In the genomic region with DNA sequence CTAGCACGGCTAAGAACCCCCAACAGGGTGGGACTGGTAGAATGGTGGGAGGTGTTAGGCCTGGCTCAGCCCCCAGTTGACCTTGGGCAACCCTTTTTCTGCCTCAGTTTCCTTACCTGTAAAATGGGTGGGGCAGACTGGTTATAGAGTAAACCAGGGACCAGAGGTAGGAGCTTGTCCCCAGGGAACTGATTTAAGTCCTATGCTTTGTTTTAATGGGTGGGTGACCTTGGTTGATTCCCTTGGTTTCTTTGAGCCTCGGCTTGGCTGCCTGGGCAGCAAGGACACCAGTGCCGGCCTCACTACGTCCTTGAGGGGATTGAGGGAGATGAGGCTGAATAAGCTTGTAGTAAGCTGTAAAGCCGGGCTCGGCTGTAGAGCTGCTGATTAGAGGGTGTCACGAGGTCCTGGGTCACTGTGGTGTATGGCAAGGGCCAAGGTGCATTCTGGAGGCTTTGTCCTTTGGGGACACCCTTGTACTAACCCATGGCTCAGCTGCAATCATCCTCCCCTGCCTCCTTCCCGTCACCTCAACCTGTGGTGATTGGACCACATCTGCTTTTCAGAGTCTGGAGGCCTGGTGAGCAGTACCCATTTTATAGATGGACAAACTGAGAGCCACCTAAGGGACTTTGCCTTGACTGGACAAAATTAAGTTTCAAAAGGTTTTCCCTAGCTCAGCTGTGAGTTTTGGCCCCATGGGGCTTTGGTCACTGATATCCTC, we compare ENCODE assay signal across 1 cellular context.
TF ChIP-seq lines count a peak whose summit lies in the region.

No MANE protein-coding gene starts in this region.

TF ChIP-seq in K562, 482 proteins besides CTCF, POLR2A, EP300 and RAD21 (continued from another document and continues in another):
- TF ChIP-seq ZBTB1 (CRISPR knock-in tag; IDR thresholded peaks at IDR 0.05; ENCODE audit: borderline replicate concordance, low read depth), result peak; percentile 19; the same call in 1 of the 2 replicates
- TF ChIP-seq, protein P1, sequence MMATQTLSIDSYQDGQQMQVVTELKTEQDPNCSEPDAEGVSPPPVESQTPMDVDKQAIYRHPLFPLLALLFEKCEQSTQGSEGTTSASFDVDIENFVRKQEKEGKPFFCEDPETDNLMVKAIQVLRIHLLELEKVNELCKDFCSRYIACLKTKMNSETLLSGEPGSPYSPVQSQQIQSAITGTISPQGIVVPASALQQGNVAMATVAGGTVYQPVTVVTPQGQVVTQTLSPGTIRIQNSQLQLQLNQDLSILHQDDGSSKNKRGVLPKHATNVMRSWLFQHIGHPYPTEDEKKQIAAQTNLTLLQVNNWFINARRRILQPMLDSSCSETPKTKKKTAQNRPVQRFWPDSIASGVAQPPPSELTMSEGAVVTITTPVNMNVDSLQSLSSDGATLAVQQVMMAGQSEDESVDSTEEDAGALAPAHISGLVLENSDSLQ (IDR thresholded peaks at IDR 0.05), result no peak
- no peak for TF ChIP-seq BCL6 (CRISPR knock-in tag; IDR thresholded peaks at IDR 0.05)
- no peak for TF ChIP-seq ZNF217 (CRISPR knock-in tag; IDR thresholded peaks at IDR 0.05)
- TF ChIP-seq SMARCA4 (IDR thresholded peaks at IDR 0.05), result no peak
- no peak for TF ChIP-seq MEIS2 (IDR thresholded peaks at IDR 0.05; ENCODE audit: partially characterized antibody)
- 0 out of 2 replicates have a peak, but pooled peaks have one; percentile 5 for TF ChIP-seq FOXJ2 (tag; IDR thresholded peaks at IDR 0.05)
- TF ChIP-seq, protein P2, sequence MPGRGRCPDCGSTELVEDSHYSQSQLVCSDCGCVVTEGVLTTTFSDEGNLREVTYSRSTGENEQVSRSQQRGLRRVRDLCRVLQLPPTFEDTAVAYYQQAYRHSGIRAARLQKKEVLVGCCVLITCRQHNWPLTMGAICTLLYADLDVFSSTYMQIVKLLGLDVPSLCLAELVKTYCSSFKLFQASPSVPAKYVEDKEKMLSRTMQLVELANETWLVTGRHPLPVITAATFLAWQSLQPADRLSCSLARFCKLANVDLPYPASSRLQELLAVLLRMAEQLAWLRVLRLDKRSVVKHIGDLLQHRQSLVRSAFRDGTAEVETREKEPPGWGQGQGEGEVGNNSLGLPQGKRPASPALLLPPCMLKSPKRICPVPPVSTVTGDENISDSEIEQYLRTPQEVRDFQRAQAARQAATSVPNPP (IDR thresholded peaks at IDR 0.05; ENCODE audit: borderline replicate concordance, insufficient read depth, insufficient read length), result no peak
- TF ChIP-seq, protein P3, sequence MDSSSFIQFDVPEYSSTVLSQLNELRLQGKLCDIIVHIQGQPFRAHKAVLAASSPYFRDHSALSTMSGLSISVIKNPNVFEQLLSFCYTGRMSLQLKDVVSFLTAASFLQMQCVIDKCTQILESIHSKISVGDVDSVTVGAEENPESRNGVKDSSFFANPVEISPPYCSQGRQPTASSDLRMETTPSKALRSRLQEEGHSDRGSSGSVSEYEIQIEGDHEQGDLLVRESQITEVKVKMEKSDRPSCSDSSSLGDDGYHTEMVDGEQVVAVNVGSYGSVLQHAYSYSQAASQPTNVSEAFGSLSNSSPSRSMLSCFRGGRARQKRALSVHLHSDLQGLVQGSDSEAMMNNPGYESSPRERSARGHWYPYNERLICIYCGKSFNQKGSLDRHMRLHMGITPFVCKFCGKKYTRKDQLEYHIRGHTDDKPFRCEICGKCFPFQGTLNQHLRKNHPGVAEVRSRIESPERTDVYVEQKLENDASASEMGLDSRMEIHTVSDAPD (CRISPR knock-in tag; IDR thresholded peaks at IDR 0.05), result peak; percentile 72; the same call in 1 of the 2 replicates
- no peak for TF ChIP-seq FOSL1 (tag; conservative IDR thresholded peaks at IDR 0.05)
- TF ChIP-seq CXXC5 (CRISPR knock-in tag; IDR thresholded peaks at IDR 0.05), result no peak; the same call in 1 of the 2 replicates
- TF ChIP-seq RHOXF2B (CRISPR knock-in tag; conservative IDR thresholded peaks at IDR 0.05), result no peak
- TF ChIP-seq, protein P4, sequence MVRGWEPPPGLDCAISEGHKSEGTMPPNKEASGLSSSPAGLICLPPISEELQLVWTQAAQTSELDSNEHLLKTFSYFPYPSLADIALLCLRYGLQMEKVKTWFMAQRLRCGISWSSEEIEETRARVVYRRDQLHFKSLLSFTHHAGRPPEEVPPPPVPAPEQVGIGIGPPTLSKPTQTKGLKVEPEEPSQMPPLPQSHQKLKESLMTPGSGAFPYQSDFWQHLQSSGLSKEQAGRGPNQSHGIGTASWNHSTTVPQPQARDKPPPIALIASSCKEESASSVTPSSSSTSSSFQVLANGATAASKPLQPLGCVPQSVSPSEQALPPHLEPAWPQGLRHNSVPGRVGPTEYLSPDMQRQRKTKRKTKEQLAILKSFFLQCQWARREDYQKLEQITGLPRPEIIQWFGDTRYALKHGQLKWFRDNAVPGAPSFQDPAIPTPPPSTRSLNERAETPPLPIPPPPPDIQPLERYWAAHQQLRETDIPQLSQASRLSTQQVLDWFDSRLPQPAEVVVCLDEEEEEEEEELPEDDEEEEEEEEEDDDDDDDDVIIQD (CRISPR knock-in tag; IDR thresholded peaks at IDR 0.05), result no peak
- TF ChIP-seq, protein P5, sequence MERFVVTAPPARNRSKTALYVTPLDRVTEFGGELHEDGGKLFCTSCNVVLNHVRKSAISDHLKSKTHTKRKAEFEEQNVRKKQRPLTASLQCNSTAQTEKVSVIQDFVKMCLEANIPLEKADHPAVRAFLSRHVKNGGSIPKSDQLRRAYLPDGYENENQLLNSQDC (CRISPR knock-in tag; IDR thresholded peaks at IDR 0.05), result no peak
- TF ChIP-seq SRSF7 (optimal IDR thresholded peaks at IDR 0.05; ENCODE audit: low read depth, low read length), result no peak
- TF ChIP-seq, protein P6, sequence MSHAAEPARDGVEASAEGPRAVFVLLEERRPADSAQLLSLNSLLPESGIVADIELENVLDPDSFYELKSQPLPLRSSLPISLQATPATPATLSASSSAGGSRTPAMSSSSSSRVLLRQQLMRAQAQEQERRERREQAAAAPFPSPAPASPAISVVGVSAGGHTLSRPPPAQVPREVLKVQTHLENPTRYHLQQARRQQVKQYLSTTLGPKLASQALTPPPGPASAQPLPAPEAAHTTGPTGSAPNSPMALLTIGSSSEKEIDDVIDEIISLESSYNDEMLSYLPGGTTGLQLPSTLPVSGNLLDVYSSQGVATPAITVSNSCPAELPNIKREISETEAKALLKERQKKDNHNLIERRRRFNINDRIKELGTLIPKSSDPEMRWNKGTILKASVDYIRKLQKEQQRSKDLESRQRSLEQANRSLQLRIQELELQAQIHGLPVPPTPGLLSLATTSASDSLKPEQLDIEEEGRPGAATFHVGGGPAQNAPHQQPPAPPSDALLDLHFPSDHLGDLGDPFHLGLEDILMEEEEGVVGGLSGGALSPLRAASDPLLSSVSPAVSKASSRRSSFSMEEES (CRISPR knock-in tag; IDR thresholded peaks at IDR 0.05), result peak; percentile 83
- no peak for TF ChIP-seq YBX1 (IDR thresholded peaks at IDR 0.05)
- TF ChIP-seq ZNF699 (CRISPR knock-in tag; IDR thresholded peaks at IDR 0.05; ENCODE audit: insufficient replicate concordance), result peak; percentile 46
- TF ChIP-seq, protein P7, sequence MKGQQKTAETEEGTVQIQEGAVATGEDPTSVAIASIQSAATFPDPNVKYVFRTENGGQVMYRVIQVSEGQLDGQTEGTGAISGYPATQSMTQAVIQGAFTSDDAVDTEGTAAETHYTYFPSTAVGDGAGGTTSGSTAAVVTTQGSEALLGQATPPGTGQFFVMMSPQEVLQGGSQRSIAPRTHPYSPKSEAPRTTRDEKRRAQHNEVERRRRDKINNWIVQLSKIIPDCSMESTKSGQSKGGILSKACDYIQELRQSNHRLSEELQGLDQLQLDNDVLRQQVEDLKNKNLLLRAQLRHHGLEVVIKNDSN (CRISPR knock-in tag; IDR thresholded peaks at IDR 0.05), result peak; percentile 72
- TF ChIP-seq JUND (IDR thresholded peaks at IDR 0.05; ENCODE audit: borderline replicate concordance, low read depth, low read length), result no peak
- TF ChIP-seq JUND (tag; IDR thresholded peaks at IDR 0.05; ENCODE audit: borderline replicate concordance, low read depth, low read length), result peak; percentile 26; the same call in 2 of the 3 replicates
- TF ChIP-seq PTTG1 (tag; IDR thresholded peaks at IDR 0.05; ENCODE audit: low read depth), result peak; percentile 59; the same call in 1 of the 2 replicates
- TF ChIP-seq, protein P8, sequence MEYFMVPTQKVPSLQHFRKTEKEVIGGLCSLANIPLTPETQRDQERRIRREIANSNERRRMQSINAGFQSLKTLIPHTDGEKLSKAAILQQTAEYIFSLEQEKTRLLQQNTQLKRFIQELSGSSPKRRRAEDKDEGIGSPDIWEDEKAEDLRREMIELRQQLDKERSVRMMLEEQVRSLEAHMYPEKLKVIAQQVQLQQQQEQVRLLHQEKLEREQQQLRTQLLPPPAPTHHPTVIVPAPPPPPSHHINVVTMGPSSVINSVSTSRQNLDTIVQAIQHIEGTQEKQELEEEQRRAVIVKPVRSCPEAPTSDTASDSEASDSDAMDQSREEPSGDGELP (CRISPR knock-in tag; IDR thresholded peaks at IDR 0.05; ENCODE audit: borderline replicate concordance), result peak; percentile 18; the same call in 1 of the 2 replicates
- TF ChIP-seq PML (IDR thresholded peaks at IDR 0.05; ENCODE audit: low read length), result no peak
- TF ChIP-seq CHD1 (IDR thresholded peaks at IDR 0.05; ENCODE audit: low read length), result peak; percentile 76
- TF ChIP-seq RBM22 (IDR thresholded peaks at IDR 0.05; ENCODE audit: low read depth, low read length, poor library complexity, severe bottlenecking), result no peak
- TF ChIP-seq, protein P9, sequence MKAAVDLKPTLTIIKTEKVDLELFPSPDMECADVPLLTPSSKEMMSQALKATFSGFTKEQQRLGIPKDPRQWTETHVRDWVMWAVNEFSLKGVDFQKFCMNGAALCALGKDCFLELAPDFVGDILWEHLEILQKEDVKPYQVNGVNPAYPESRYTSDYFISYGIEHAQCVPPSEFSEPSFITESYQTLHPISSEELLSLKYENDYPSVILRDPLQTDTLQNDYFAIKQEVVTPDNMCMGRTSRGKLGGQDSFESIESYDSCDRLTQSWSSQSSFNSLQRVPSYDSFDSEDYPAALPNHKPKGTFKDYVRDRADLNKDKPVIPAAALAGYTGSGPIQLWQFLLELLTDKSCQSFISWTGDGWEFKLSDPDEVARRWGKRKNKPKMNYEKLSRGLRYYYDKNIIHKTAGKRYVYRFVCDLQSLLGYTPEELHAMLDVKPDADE (conservative IDR thresholded peaks at IDR 0.05; ENCODE audit: control insufficient read depth, low read depth, low read length), result no peak
- TF ChIP-seq POLR2AphosphoS2 (IDR thresholded peaks at IDR 0.05; ENCODE audit: low read length), result peak; percentile 29; the same call in 1 of the 2 replicates
- TF ChIP-seq, protein P10, sequence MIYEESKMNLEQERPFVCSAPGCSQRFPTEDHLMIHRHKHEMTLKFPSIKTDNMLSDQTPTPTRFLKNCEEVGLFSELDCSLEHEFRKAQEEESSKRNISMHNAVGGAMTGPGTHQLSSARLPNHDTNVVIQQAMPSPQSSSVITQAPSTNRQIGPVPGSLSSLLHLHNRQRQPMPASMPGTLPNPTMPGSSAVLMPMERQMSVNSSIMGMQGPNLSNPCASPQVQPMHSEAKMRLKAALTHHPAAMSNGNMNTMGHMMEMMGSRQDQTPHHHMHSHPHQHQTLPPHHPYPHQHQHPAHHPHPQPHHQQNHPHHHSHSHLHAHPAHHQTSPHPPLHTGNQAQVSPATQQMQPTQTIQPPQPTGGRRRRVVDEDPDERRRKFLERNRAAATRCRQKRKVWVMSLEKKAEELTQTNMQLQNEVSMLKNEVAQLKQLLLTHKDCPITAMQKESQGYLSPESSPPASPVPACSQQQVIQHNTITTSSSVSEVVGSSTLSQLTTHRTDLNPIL (CRISPR knock-in tag; IDR thresholded peaks at IDR 0.05), result no peak
- TF ChIP-seq ZNF408 (CRISPR knock-in tag; IDR thresholded peaks at IDR 0.05; ENCODE audit: low read depth), result no peak
- no peak for TF ChIP-seq ZNF75A (CRISPR knock-in tag; IDR thresholded peaks at IDR 0.05)
- TF ChIP-seq, protein P11, sequence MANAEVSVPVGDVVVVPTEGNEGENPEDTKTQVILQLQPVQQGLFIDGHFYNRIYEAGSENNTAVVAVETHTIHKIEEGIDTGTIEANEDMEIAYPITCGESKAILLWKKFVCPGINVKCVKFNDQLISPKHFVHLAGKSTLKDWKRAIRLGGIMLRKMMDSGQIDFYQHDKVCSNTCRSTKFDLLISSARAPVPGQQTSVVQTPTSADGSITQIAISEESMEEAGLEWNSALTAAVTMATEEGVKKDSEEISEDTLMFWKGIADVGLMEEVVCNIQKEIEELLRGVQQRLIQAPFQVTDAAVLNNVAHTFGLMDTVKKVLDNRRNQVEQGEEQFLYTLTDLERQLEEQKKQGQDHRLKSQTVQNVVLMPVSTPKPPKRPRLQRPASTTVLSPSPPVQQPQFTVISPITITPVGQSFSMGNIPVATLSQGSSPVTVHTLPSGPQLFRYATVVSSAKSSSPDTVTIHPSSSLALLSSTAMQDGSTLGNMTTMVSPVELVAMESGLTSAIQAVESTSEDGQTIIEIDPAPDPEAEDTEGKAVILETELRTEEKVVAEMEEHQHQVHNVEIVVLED (CRISPR knock-in tag; IDR thresholded peaks at IDR 0.05), result no peak
- TF ChIP-seq, protein P12, sequence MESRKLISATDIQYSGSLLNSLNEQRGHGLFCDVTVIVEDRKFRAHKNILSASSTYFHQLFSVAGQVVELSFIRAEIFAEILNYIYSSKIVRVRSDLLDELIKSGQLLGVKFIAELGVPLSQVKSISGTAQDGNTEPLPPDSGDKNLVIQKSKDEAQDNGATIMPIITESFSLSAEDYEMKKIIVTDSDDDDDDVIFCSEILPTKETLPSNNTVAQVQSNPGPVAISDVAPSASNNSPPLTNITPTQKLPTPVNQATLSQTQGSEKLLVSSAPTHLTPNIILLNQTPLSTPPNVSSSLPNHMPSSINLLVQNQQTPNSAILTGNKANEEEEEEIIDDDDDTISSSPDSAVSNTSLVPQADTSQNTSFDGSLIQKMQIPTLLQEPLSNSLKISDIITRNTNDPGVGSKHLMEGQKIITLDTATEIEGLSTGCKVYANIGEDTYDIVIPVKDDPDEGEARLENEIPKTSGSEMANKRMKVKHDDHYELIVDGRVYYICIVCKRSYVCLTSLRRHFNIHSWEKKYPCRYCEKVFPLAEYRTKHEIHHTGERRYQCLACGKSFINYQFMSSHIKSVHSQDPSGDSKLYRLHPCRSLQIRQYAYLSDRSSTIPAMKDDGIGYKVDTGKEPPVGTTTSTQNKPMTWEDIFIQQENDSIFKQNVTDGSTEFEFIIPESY (CRISPR knock-in tag; IDR thresholded peaks at IDR 0.05), result no peak
- no peak for TF ChIP-seq ZNF79 (CRISPR knock-in tag; IDR thresholded peaks at IDR 0.05; ENCODE audit: low read depth)
- no peak for TF ChIP-seq NCOA1 (IDR thresholded peaks at IDR 0.05; ENCODE audit: low read depth)
- TF ChIP-seq ZNF24 (IDR thresholded peaks at IDR 0.05), result 0 out of 2 replicates have a peak, but pooled peaks have one; percentile 35
- no peak for TF ChIP-seq NCOR1 (IDR thresholded peaks at IDR 0.05)
- TF ChIP-seq POLR2H (tag; IDR thresholded peaks at IDR 0.05; ENCODE audit: low read depth), result no peak
- no peak for TF ChIP-seq CCNT2 (IDR thresholded peaks at IDR 0.05; ENCODE audit: borderline replicate concordance, extremely low read depth, insufficient read length, low read depth, low read length)
- TF ChIP-seq, protein P13, sequence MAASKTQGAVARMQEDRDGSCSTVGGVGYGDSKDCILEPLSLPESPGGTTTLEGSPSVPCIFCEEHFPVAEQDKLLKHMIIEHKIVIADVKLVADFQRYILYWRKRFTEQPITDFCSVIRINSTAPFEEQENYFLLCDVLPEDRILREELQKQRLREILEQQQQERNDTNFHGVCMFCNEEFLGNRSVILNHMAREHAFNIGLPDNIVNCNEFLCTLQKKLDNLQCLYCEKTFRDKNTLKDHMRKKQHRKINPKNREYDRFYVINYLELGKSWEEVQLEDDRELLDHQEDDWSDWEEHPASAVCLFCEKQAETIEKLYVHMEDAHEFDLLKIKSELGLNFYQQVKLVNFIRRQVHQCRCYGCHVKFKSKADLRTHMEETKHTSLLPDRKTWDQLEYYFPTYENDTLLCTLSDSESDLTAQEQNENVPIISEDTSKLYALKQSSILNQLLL (CRISPR knock-in tag; IDR thresholded peaks at IDR 0.05; ENCODE audit: borderline replicate concordance), result no peak
